ENCODE assay signal across 11 cellular contexts in the genomic region with DNA sequence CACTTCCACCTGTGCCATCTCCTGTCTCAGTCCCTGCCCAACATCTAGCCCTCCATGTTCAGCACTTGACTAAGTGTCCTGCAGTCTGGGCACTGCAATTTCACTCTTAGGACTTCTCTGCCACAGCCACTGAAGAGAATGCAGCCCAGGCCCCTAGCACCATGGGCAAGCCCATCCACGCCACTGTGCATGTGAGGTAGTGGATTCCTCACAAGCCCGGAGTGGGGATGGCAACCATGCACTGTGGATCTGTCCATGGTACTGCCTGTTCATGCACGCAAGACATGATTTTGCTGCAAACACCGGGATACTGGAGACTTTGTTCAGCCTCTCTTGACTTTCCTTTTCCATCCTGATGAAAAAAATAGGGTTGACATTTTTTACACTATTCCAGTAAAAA. TPM values are rescaled to one million over a fixed set of nuclear protein-coding genes. Genes with fewer than 3 reads are reported as not detected.
DNase-seq lines count a peak whose midpoint lies in the region; ATAC-seq, FAIRE-seq and TF ChIP-seq lines count a peak whose summit lies in the region.
"Had no signal": no experiment of that assay in that cellular context is flagged by ENCODE, and none has a peak within 500 bp of the region (broad histone marks: within the 10 kb centered on the region; RNA-seq: fewer than 3 reads in every experiment).

No MANE protein-coding gene starts in this region.

- no peaks in the 10 kb centered on the region for H3K9me3 Mint-ChIP-seq in CD4-positive, alpha-beta T cell
- H3K9me3 Mint-ChIP-seq: activated naive CD4-positive, alpha-beta T cell treated with anti-CD3 and anti-CD28 coated beads, Interleukin-2, amount 50 U/mL, for 24 hours; stimulated activated naive B cell treated with anti-CD40 and anti-IgM and Interleukin-4, amounts not matched to agents 10 μg/mL and 1 μg/mL and 100 μg/mL, for 72 hours had no signal

- RAD21 ChIA-PET in GM12878 (lab: Charles Lee; ENCODE audit: unreplicated experiment), result no interaction called here

- TF ChIP-seq RAD21 in GM12878 (IDR thresholded peaks at IDR 0.05; ENCODE audit: insufficient read depth, low read depth, low read length), result no peak

- H3K9me2 ChIP-seq in Karpas-422 (replicated peaks; ENCODE audit: insufficient read depth, low read length), result no peaks in the 10 kb centered on the region

- H3K36me3 Mint-ChIP-seq in CD4-positive, alpha-beta T cell (ENCODE audit: low read depth), result no peaks in the 10 kb centered on the region
- H3K36me3 Mint-ChIP-seq: activated naive CD4-positive, alpha-beta T cell treated with anti-CD3 and anti-CD28 coated beads, Interleukin-2, amount 50 U/mL, for 24 hours; stimulated activated naive B cell treated with anti-CD40 and anti-IgM and Interleukin-4, amounts not matched to agents 10 μg/mL and 1 μg/mL and 100 μg/mL, for 72 hours had no signal

- H4K20me1 ChIP-seq in Karpas-422 (ENCODE audit: insufficient read depth, low read depth, low read length) (no peaks in the 10 kb centered on the region), GM12878 (ENCODE audit: control insufficient read depth, insufficient read depth) (no peaks in the 10 kb centered on the region)

- no peak for TF ChIP-seq CTCF in GM12878 (IDR thresholded peaks at IDR 0.05 in 2 of 3, conservative IDR thresholded peaks at IDR 0.05 in 1 of 3; ENCODE audit: control insufficient read depth in 2 of 3, extremely low read depth in 1 of 3, insufficient read depth in 1 of 3, low read depth in 3 of 3, low read length in 3 of 3)
- no peak for TF ChIP-seq CTCF in CD4-positive, alpha-beta T cell (IDR thresholded peaks at IDR 0.05)

- no peak overlapping the region for H3K4me3 Mint-ChIP-seq in CD4-positive, alpha-beta T cell
- H3K4me3 Mint-ChIP-seq: activated naive CD4-positive, alpha-beta T cell treated with anti-CD3 and anti-CD28 coated beads, Interleukin-2, amount 50 U/mL, for 24 hours; stimulated activated naive B cell treated with anti-CD40 and anti-IgM and Interleukin-4, amounts not matched to agents 10 μg/mL and 1 μg/mL and 100 μg/mL, for 72 hours had no signal

- 48% methylated on average over 4 of the region's 4 CpGs for WGBS in GM12878 (ENCODE audit: insufficient coverage, insufficient replicate concordance, low lambda C conversion rate, missing lambda C conversion rate)

- intact Hi-C loops in GM12878 (cut with micrococcal nuclease; ENCODE audit: unreplicated experiment), result no loop called here
- intact Hi-C loops in CD4-positive, alpha-beta T cell (cut with DNase I, micrococcal nuclease), result no loop called here

- H3K4me1 Mint-ChIP-seq in CD4-positive, alpha-beta T cell (ENCODE audit: low read depth), result no peaks in the 10 kb centered on the region
- H3K4me1 Mint-ChIP-seq: activated naive CD4-positive, alpha-beta T cell treated with anti-CD3 and anti-CD28 coated beads, Interleukin-2, amount 50 U/mL, for 24 hours; stimulated activated naive B cell treated with anti-CD40 and anti-IgM and Interleukin-4, amounts not matched to agents 10 μg/mL and 1 μg/mL and 100 μg/mL, for 72 hours had no signal

- H3K79me2 ChIP-seq in Karpas-422 (ENCODE audit: low read length), result no peaks in the 10 kb centered on the region
- H3K79me2 ChIP-seq in GM12878 (ENCODE audit: control insufficient read depth, insufficient read depth, low read length), result no peaks in the 10 kb centered on the region

- H3K27ac ChIP-seq in Karpas-422 (ENCODE audit: low read length) (no peak overlapping the region), GM12878 (ENCODE audit: control insufficient read depth, insufficient read depth) (no peak overlapping the region)
- H3K27ac ChIP-seq in CD4-positive, alpha-beta T cell (ENCODE audit: low read depth, low read length), result no peak overlapping the region

- H3K4me3 ChIP-seq in Karpas-422 (ENCODE audit: low read length), result no peak overlapping the region
- H3K4me3 ChIP-seq in GM12878, result no peak overlapping the region

- CTCF ChIA-PET in GM12878 (lab: Yijun Ruan, JAX), result no interaction called here
- CTCF ChIA-PET in CD4-positive, alpha-beta T cell (lab: Charles Lee), result no interaction called here

- no peak for ATAC-seq in GM12878
- ATAC-seq in HG02840 (IDR thresholded peaks at IDR 0.05; ENCODE audit: low FRiP score, unreplicated experiment), result no peak
- ATAC-seq in CD4-positive, alpha-beta T cell (ENCODE audit: poor library complexity), result no peak
- ATAC-seq: stimulated activated naive B cell treated with anti-CD40 and anti-IgM and Interleukin-4, amounts not matched to agents 10 μg/mL and 1 μg/mL and 100 μg/mL, for 72 hours had no signal

- peaks cover 47% of the 10 kb centered on the region for H3K27me3 Mint-ChIP-seq in CD4-positive, alpha-beta T cell

- H3K4me1 ChIP-seq in Karpas-422 (ENCODE audit: low read length), result no peaks in the 10 kb centered on the region
- H3K4me1 ChIP-seq in GM12878 (ENCODE audit: control insufficient read depth, insufficient read depth, low read length), result no peaks in the 10 kb centered on the region

- in situ Hi-C loops in GM12878 (cut with MboI), result no loop called here

- POLR2A ChIA-PET in GM12878 (lab: Charles Lee), result interaction anchor here (0.7 kb wide), 1 partner anchor 1699 kb away, joined by 5 read pairs; no protein-coding TSS in a partner anchor
- POLR2A ChIA-PET in CD4-positive, alpha-beta T cell (lab: Charles Lee), result no interaction called here

- H3K9ac ChIP-seq in Karpas-422 (ENCODE audit: low read length) (no peak overlapping the region), GM12878 (ENCODE audit: control insufficient read depth, insufficient read depth, low read length) (no peak overlapping the region)

- H3K9me3 ChIP-seq in Karpas-422 (ENCODE audit: low read length) (no peaks in the 10 kb centered on the region), GM12878 (replicated peaks; ENCODE audit: control insufficient read depth, insufficient read depth, low read length) (no peaks in the 10 kb centered on the region)
- no peaks in the 10 kb centered on the region for H3K9me3 ChIP-seq in CD4-positive, alpha-beta T cell (ENCODE audit: control insufficient read depth, low read length)

- H2AFZ ChIP-seq in Karpas-422 (ENCODE audit: low read length) (no peak overlapping the region), GM12878 (ENCODE audit: control insufficient read depth, low read depth, low read length) (no peak overlapping the region)

- DNase-seq in AG08395 (ENCODE audit: low spot score), result peak; percentile 55
- peak; percentile 48 for DNase-seq in Karpas-422
- DNase-seq in GM12878 (ENCODE audit: low read depth, low spot score), result no peak
- peak; percentile 90 for DNase-seq in left kidney (ENCODE audit: low read depth, low spot score)
- no peak for DNase-seq in MV-4-11 (lab: John Stamatoyannopoulos, UW)
- DNase-seq in GM12891 (ENCODE audit: insufficient read length, low spot score), result no peak
- no peak for DNase-seq in CD4-positive, alpha-beta T cell
- DNase-seq: stimulated activated naive B cell treated with anti-CD40 and anti-IgM and Interleukin-4, amounts not matched to agents 10 μg/mL and 1 μg/mL and 100 μg/mL, for 72 hours had no signal

- FAIRE-seq in GM12878 (lab: Jason Lieb, UNC), result no peak
- no peak for FAIRE-seq in GM12891 (lab: Jason Lieb, UNC)

- H3K36me3 ChIP-seq in Karpas-422 (ENCODE audit: insufficient read depth, low read length), result no peaks in the 10 kb centered on the region
- H3K36me3 ChIP-seq in GM12878 (ENCODE audit: control insufficient read depth in 2 of 2, insufficient read depth in 2 of 2, low read length in 1 of 2), result no peaks in the 10 kb centered on the region

- no peak for TF ChIP-seq EP300 in GM12878 (IDR thresholded peaks at IDR 0.05; ENCODE audit: borderline replicate concordance in 1 of 2, control insufficient read depth in 1 of 2, low read depth in 2 of 2, low read length in 2 of 2)

- H3K4me2 ChIP-seq in Karpas-422 (ENCODE audit: low read depth, low read length, poor library complexity, severe bottlenecking) (no peak overlapping the region), GM12878 (ENCODE audit: control insufficient read depth, insufficient read depth) (no peak overlapping the region)

- SMC1A ChIA-PET in GM12878 (lab: Charles Lee; ENCODE audit: uncharacterized antibody, unreplicated experiment), result no interaction called here

- TF ChIP-seq POLR2A in GM12878 (IDR thresholded peaks at IDR 0.05; ENCODE audit: low read depth, low read length), result no peak
- no peak for TF ChIP-seq POLR2A in GM12891 (IDR thresholded peaks at IDR 0.05; ENCODE audit: low read depth, low read length)

- no TSS peak for BruUV-seq in GM12878 (replicated peaks; lab: Mats Ljungman, UMichigan)

- H3K27ac Mint-ChIP-seq in CD4-positive, alpha-beta T cell, result no peak overlapping the region
- H3K27ac Mint-ChIP-seq: activated naive CD4-positive, alpha-beta T cell treated with anti-CD3 and anti-CD28 coated beads, Interleukin-2, amount 50 U/mL, for 24 hours; stimulated activated naive B cell treated with anti-CD40 and anti-IgM and Interleukin-4, amounts not matched to agents 10 μg/mL and 1 μg/mL and 100 μg/mL, for 72 hours had no signal

- H3K27me3 ChIP-seq in Karpas-422 (ENCODE audit: low read length) (no peaks in the 10 kb centered on the region), GM12878 (replicated peaks in 1 of 2; ENCODE audit: control insufficient read depth in 2 of 2, insufficient read depth in 2 of 2, low read length in 1 of 2) (no peaks in the 10 kb centered on the region; a peak in 1 of 4 replicates)
- H3K27me3 ChIP-seq in CD4-positive, alpha-beta T cell (ENCODE audit: control insufficient read depth, insufficient read depth, low read length), result no peaks in the 10 kb centered on the region

TF ChIP-seq in GM12891, 5 proteins besides CTCF, POLR2A, EP300 and RAD21:
- TF ChIP-seq SPI1 (IDR thresholded peaks at IDR 0.05; ENCODE audit: low read depth, low read length), result no peak
- TF ChIP-seq POLR2AphosphoS5 (IDR thresholded peaks at IDR 0.05; ENCODE audit: low read depth, low read length), result no peak

RNA-seq across cellular contexts. Expression of a gene that starts 12.3 kb away (rescaled TPM):
- not detected in 2 replicates for total RNA-seq in Karpas-422 (2014; rRNA removed; shearing (Covaris generic); ENCODE audit: low replicate concordance)
- total RNA-seq in GM12878 (2013; cell fraction: nucleolus; rRNA removed), result not detected in 2 replicates
- total RNA-seq in GM12878 (2014; rRNA removed) (not detected in 2 replicates), GM12878 (2014; rRNA removed; fragmentation: Illumina TruSeq; extraction: Trizol) (not detected in 2 replicates), GM12878 (2021) (not detected in 2 replicates)
- polyA plus RNA-seq in GM12878 (2011; ENCODE audit: low read depth), result not detected
- polyA plus RNA-seq in GM12878 (2011; rRNA removed) (not detected in 2 replicates), GM12878 (2014; fragmentation: Illumina TruSeq; extraction: Trizol) (not detected in 2 replicates), GM12878 (2014; fragmentation: Nextera tagmentation; extraction: Ambion mirVana) (not detected), GM12878 (2014; rRNA removed) (not detected in 2 replicates), GM12878 (2016; fragmentation: Nextera tagmentation; extraction: Ambion mirVana) (not detected)
- polyA plus RNA-seq in GM12878 (2011; cell fraction: cytosol; rRNA removed), result not detected in 2 replicates
- polyA plus RNA-seq in GM12878 (2011; cell fraction: nucleus; rRNA removed), result not detected in 2 replicates
- not detected in 2 replicates for polyA plus RNA-seq in GM12878 (2012)
- polyA minus RNA-seq in GM12878 (2011; rRNA and poly(A)+ RNA removed), result not detected in 2 replicates
- polyA minus RNA-seq in GM12878 (2011; cell fraction: cytosol; rRNA and poly(A)+ RNA removed), result not detected in 2 replicates
- not detected in 2 replicates for polyA minus RNA-seq in GM12878 (2011; cell fraction: nucleus; rRNA and poly(A)+ RNA removed)
- polyA plus RNA-seq in GM12891 (2012; ENCODE audit: low read depth, missing spikeins), result not detected
- total RNA-seq in CD4-positive, alpha-beta T cell, result not detected
- total RNA-seq: posterior vena cava had no signal

Comparison
In these comparisons a context has a peak if more than half of its experiments do, and no peak if none do; other contexts are left out.
1. DNase-seq: peak in AG08395 (single experiment), Karpas-422 (single experiment) and left kidney (single experiment); none in GM12878 (single experiment), MV-4-11 (single experiment), GM12891 (single experiment) and CD4-positive, alpha-beta T cell (0 of 10).